ENCODE assay signal across 1 cellular context in the genomic region with DNA sequence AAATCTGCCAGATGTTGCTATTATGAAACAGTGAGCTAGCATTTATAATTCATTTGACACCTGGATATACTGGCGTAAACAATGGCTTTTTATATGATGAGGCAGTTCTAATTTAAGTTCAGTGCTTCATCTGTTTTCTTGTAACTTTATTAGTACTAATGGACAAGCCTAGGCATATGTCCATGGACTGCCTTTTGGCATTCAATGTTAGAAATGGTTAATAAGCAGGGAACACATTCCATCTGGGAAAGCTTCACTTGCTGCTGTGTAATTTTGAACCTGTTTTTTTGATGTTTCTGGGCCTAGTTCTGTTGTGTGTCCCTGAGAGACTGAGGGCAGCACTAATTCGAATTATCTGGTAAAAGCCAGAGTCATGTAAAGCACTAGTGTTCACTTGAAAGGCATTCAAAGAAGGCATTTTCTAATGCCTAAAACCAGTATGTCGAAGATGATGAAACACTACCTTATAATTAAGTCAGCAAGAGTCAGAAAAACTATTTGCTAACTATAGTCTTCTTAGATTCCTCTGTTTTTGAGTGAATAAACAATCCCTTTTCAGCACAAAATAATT.
TF ChIP-seq lines count a peak whose summit lies in the region.

No MANE protein-coding gene starts in this region.

TF ChIP-seq in K562, 482 proteins besides CTCF, POLR2A, EP300 and RAD21 (continued from another document):
- peak; percentile 63 for TF ChIP-seq ZBTB40 (IDR thresholded peaks at IDR 0.05)
- no peak for TF ChIP-seq ZBTB40 (CRISPR knock-in tag; IDR thresholded peaks at IDR 0.05)
- TF ChIP-seq TGIF2 (CRISPR knock-in tag; IDR thresholded peaks at IDR 0.05), result no peak
- TF ChIP-seq NUFIP1 (IDR thresholded peaks at IDR 0.05; ENCODE audit: partially characterized antibody), result no peak
- no peak for TF ChIP-seq NFYB (IDR thresholded peaks at IDR 0.05; ENCODE audit: extremely low read depth, insufficient read length)
- 0 out of 2 replicates have a peak, but pooled peaks have one; percentile 38 for TF ChIP-seq DMBX1 (CRISPR knock-in tag; IDR thresholded peaks at IDR 0.05; ENCODE audit: borderline replicate concordance)
- TF ChIP-seq CTBP1 (IDR thresholded peaks at IDR 0.05; ENCODE audit: borderline replicate concordance), result no peak
